17 cellular contexts compared by ENCODE assay signal in genomic region chr21:37508341-37508740, GRCh38.
"Had no signal": no experiment of that assay in that cellular context is flagged by ENCODE, and none has a peak within 500 bp of the region (broad histone marks: within the 10 kb centered on the region; RNA-seq: fewer than 3 reads in every experiment).

No MANE protein-coding gene starts in this region.

- H3K27me3 ChIP-seq: SJCRH30 had no signal

- H3K9me3 ChIP-seq: SJCRH30 had no signal

- H3K27ac ChIP-seq: SJCRH30 had no signal

- DNase-seq: KBM-7, NCI-H1092, NCI-H1105 treated with DMSO at 0.1 percent for 48 hours, NCI-H1417 treated with DMSO at 0.1 percent for 48 hours, NCI-H146, NCI-H1694 treated with DMSO at 0.1 percent for 48 hours, NCI-H1930, NCI-H2081, NCI-H2107, NCI-H2227 treated with DMSO at 0.1 percent for 48 hours, NCI-H524, NCI-H526 treated with DMSO at 0.1 percent for 48 hours, NCI-H748 treated with DMSO at 0.1 percent for 48 hours, SHP77 treated with DMSO at 0.1 percent for 48 hours, SJCRH30 had no signal

- H3K4me1 ChIP-seq: SJCRH30 had no signal

- ATAC-seq: Right ventricle myocardium inferior, SK-N-SH treated with all-trans-retinoic acid at 6 μM for 48 hours had no signal

- H3K4me3 ChIP-seq: SJCRH30 had no signal
